In genomic region chr10:91634898-91635297, GRCh38 we compare ENCODE assay signal across 13 cellular contexts. TPM values are rescaled to one million over a fixed set of nuclear protein-coding genes. Genes with fewer than 3 reads are reported as not detected.
"Had no signal": no experiment of that assay in that cellular context is flagged by ENCODE, and none has a peak within 500 bp of the region (broad histone marks: within the 10 kb centered on the region; RNA-seq: fewer than 3 reads in every experiment).

No MANE protein-coding gene starts in this region.

- H3K9me3 ChIP-seq: body of pancreas, mucosa of descending colon, spleen, upper lobe of right lung had no signal

- H3K4me3 ChIP-seq: body of pancreas, mucosa of descending colon, neural progenitor cell, ovary, spleen, upper lobe of right lung had no signal

- H3K36me3 ChIP-seq: neural progenitor cell, ovary, spleen had no signal

- H3K4me2 ChIP-seq: neural progenitor cell had no signal

- H3K27ac Mint-ChIP-seq: activated naive CD8-positive, alpha-beta T cell treated with anti-CD3 and anti-CD28 coated beads for 36 hours; activated T-helper 1 cell treated with anti-CD3 and anti-CD28 coated beads, Interleukin-12 subunit alpha, Interleukin-12 subunit beta, Interleukin-2, Interleukin-4 antibody, amounts not matched to agents 30 ng/mL and 10 ng/mL and 1 ng/mL, durations not matched to agents 14 hours and 24 hours and 36 hours; naive B cell; neural progenitor cell; stimulated activated memory B cell treated with anti-CD40 and anti-IgM and Interleukin-4, amounts not matched to agents 10 μg/mL and 1 μg/mL and 100 μg/mL, for 72 hours had no signal

- H3K9me3 Mint-ChIP-seq: activated naive CD8-positive, alpha-beta T cell treated with anti-CD3 and anti-CD28 coated beads for 36 hours; activated T-helper 1 cell treated with anti-CD3 and anti-CD28 coated beads, Interleukin-12 subunit alpha, Interleukin-12 subunit beta, Interleukin-2, Interleukin-4 antibody, amounts not matched to agents 30 ng/mL and 10 ng/mL and 1 ng/mL, durations not matched to agents 14 hours and 24 hours and 36 hours; neural progenitor cell; stimulated activated memory B cell treated with anti-CD40 and anti-IgM and Interleukin-4, amounts not matched to agents 10 μg/mL and 1 μg/mL and 100 μg/mL, for 72 hours had no signal

- DNase-seq: spleen, upper lobe of right lung had no signal

- H3K27ac ChIP-seq: neural progenitor cell, ovary, upper lobe of right lung, WERI-Rb-1 had no signal

- FAIRE-seq: colon had no signal

- ATAC-seq: stimulated activated memory B cell treated with anti-CD40 and anti-IgM and Interleukin-4, amounts not matched to agents 10 μg/mL and 1 μg/mL and 100 μg/mL, for 72 hours had no signal

- H3K4me3 Mint-ChIP-seq: activated naive CD8-positive, alpha-beta T cell treated with anti-CD3 and anti-CD28 coated beads for 36 hours; activated T-helper 1 cell treated with anti-CD3 and anti-CD28 coated beads, Interleukin-12 subunit alpha, Interleukin-12 subunit beta, Interleukin-2, Interleukin-4 antibody, amounts not matched to agents 30 ng/mL and 10 ng/mL and 1 ng/mL, durations not matched to agents 14 hours and 24 hours and 36 hours; neural progenitor cell; stimulated activated memory B cell treated with anti-CD40 and anti-IgM and Interleukin-4, amounts not matched to agents 10 μg/mL and 1 μg/mL and 100 μg/mL, for 72 hours had no signal

- H3K4me1 ChIP-seq: neural progenitor cell, upper lobe of right lung had no signal

- H3K36me3 Mint-ChIP-seq: activated naive CD8-positive, alpha-beta T cell treated with anti-CD3 and anti-CD28 coated beads for 36 hours; stimulated activated memory B cell treated with anti-CD40 and anti-IgM and Interleukin-4, amounts not matched to agents 10 μg/mL and 1 μg/mL and 100 μg/mL, for 72 hours had no signal

- H3K9ac ChIP-seq: neural progenitor cell had no signal

- H3K27me3 ChIP-seq: body of pancreas, dorsolateral prefrontal cortex, ovary, upper lobe of right lung had no signal

RNA-seq across cellular contexts. Expression of gene PPP1R3C, which starts 2.0 kb away (rescaled TPM):
- total RNA-seq: activated T-helper 1 cell treated with anti-CD3 and anti-CD28 coated beads, Interleukin-12 subunit alpha, Interleukin-12 subunit beta, Interleukin-2, Interleukin-4 antibody, amounts not matched to agents 30 ng/mL and 10 ng/mL and 1 ng/mL, durations not matched to agents 14 hours and 24 hours and 36 hours had no signal
